28 cellular contexts compared by ENCODE assay signal in genomic region chr7:746074-747061, GRCh38. TPM values are rescaled to one million over a fixed set of nuclear protein-coding genes. Genes with fewer than 3 reads are reported as not detected.
DNase-seq lines count a peak whose midpoint lies in the region; ATAC-seq, FAIRE-seq and TF ChIP-seq lines count a peak whose summit lies in the region.
"Had no signal": no experiment of that assay in that cellular context is flagged by ENCODE, and none has a peak within 500 bp of the region (broad histone marks: within the 10 kb centered on the region; RNA-seq: fewer than 3 reads in every experiment).

No MANE protein-coding gene starts in this region.

- peaks cover 4% of the 10 kb centered on the region for H3K79me2 ChIP-seq in HepG2 (ENCODE audit: insufficient read depth, low read length)

- TF ChIP-seq CTCF in WTC11 (IDR thresholded peaks at IDR 0.05) (no peak), HepG2 (CRISPR knock-in tag; IDR thresholded peaks at IDR 0.05) (no peak), sigmoid colon (IDR thresholded peaks at IDR 0.05) (no peak)

- no peak for DNase-seq in WTC11 (ENCODE audit: low spot score)
- DNase-seq in Right ventricle myocardium inferior (ENCODE audit: missing footprints) = peak; percentile 68
- no peak for DNase-seq in HepG2 (ENCODE audit: low spot score)
- peak; percentile 48 for DNase-seq in sigmoid colon
- DNase-seq in NCI-H187 (lab: John Stamatoyannopoulos, UW) = no peak
- no peak for DNase-seq in T-helper 2 cell treated with Interferon-gamma antibody and Interleukin-4, amounts not matched to agents 5 μg/mL and 100 μg/mL, for 36 hours (ENCODE audit: low spot score)
- DNase-seq in naive thymus-derived CD4-positive, alpha-beta T cell = no peak
- DNase-seq: activated CD4-positive, alpha-beta memory T cell treated with anti-CD3 and anti-CD28 coated beads for 36 hours; activated CD4-positive, CD25-positive, alpha-beta regulatory T cell treated with anti-CD3 and anti-CD28 coated beads, Interleukin-2, amount 50 U/mL, for 72 hours; activated CD8-positive, alpha-beta memory T cell treated with anti-CD3 and anti-CD28 coated beads, Interleukin-2, amount 50 U/mL, for 4 hours; activated naive CD4-positive, alpha-beta T cell treated with anti-CD3 and anti-CD28 coated beads, Interleukin-2, amount 10 ng/mL, durations not matched to agents 7 days and 5 days; amygdala; DMS153; effector CD8-positive, alpha-beta T cell; Kasumi-1; naive B cell; NCI-H1436; NCI-H345; NCI-H748 treated with DMSO at 0.1 percent for 48 hours; stimulated activated naive CD4-positive, alpha-beta T cell had no signal

- ATAC-seq in WTC11 = no peak
- no peak for ATAC-seq in Right ventricle myocardium inferior
- ATAC-seq in HepG2 = no peak
- ATAC-seq in naive thymus-derived CD4-positive, alpha-beta T cell = no peak

- H3K9ac ChIP-seq in HepG2 (ENCODE audit: insufficient read depth, low read depth, low read length) = no peak overlapping the region
- H3K9ac ChIP-seq: BLaER1 had no signal

- H3K4me1 ChIP-seq in HepG2 (ENCODE audit: insufficient read depth, low read length) = no peaks in the 10 kb centered on the region
- H3K4me1 ChIP-seq in sigmoid colon = no peaks in the 10 kb centered on the region
- no peaks in the 10 kb centered on the region for H3K4me1 ChIP-seq in naive thymus-derived CD4-positive, alpha-beta T cell (ENCODE audit: control insufficient read depth in 2 of 2, insufficient read depth in 2 of 2, low read length in 2 of 2)
- H3K4me1 ChIP-seq: breast epithelium, HAP-1 had no signal

- no peaks in the 10 kb centered on the region for H3K27me3 ChIP-seq in HepG2 (ENCODE audit: control insufficient read depth in 1 of 2, insufficient read depth in 2 of 2, low read length in 2 of 2)
- no peaks in the 10 kb centered on the region for H3K27me3 ChIP-seq in sigmoid colon
- no peaks in the 10 kb centered on the region for H3K27me3 ChIP-seq in naive thymus-derived CD4-positive, alpha-beta T cell (ENCODE audit: control insufficient read depth in 2 of 2, insufficient read depth in 2 of 2, low read length in 2 of 2)
- H3K27me3 ChIP-seq: BLaER1, breast epithelium had no signal

- no peak overlapping the region for H3K4me2 ChIP-seq in HepG2 (ENCODE audit: low read depth, low read length)
- H3K4me2 ChIP-seq: BLaER1 had no signal

- TF ChIP-seq EP300 in HepG2 (IDR thresholded peaks at IDR 0.05; ENCODE audit: low read depth in 2 of 2, low read length in 2 of 2) = no peak
- no peak for TF ChIP-seq EP300 in HepG2 (CRISPR knock-in tag; IDR thresholded peaks at IDR 0.05; ENCODE audit: borderline replicate concordance)
- TF ChIP-seq EP300 in sigmoid colon (IDR thresholded peaks at IDR 0.05) = no peak

- H3K27ac ChIP-seq in HepG2 (ENCODE audit: extremely low read length, insufficient read depth, low read length) (no peak overlapping the region), sigmoid colon (no peak overlapping the region)
- no peak overlapping the region for H3K27ac ChIP-seq in naive thymus-derived CD4-positive, alpha-beta T cell (ENCODE audit: low read depth, low read length)
- H3K27ac ChIP-seq: BLaER1, breast epithelium, coronary artery, epithelial cell of prostate had no signal

- no TSS peak for BruUV-seq in HepG2 (replicated peaks; lab: Mats Ljungman, UMichigan)

- H3K36me3 Mint-ChIP-seq in WTC11 = peaks cover 33% of the 10 kb centered on the region
- H3K36me3 Mint-ChIP-seq in T-helper 2 cell treated with Interferon-gamma antibody and Interleukin-4, amounts not matched to agents 5 μg/mL and 100 μg/mL, for 36 hours (ENCODE audit: low read depth) = peaks cover 24% of the 10 kb centered on the region
- peaks cover 0 to 34% (median 12%) of the 10 kb centered on the region in 5 donors for H3K36me3 Mint-ChIP-seq in naive thymus-derived CD4-positive, alpha-beta T cell

- H3K9me3 ChIP-seq in HepG2 (ENCODE audit: low read length) (no peaks in the 10 kb centered on the region), sigmoid colon (no peaks in the 10 kb centered on the region)
- H3K9me3 ChIP-seq in naive thymus-derived CD4-positive, alpha-beta T cell (ENCODE audit: control insufficient read depth in 2 of 3, low read length in 3 of 3) = no peaks in the 10 kb centered on the region
- H3K9me3 ChIP-seq: BLaER1, breast epithelium, HAP-1 had no signal

- H3K4me3 ChIP-seq in HepG2 (replicated peaks in 1 of 3; ENCODE audit: insufficient read depth in 1 of 3, low read depth in 2 of 3, low read length in 3 of 3) (no peak overlapping the region), sigmoid colon (no peak overlapping the region)
- H3K4me3 ChIP-seq in naive thymus-derived CD4-positive, alpha-beta T cell (ENCODE audit: low read length) = no peak overlapping the region
- H3K4me3 ChIP-seq: BLaER1, breast epithelium, coronary artery, HAP-1 had no signal

- CTCF ChIA-PET in WTC11 (lab: Charles Lee) (no interaction called here), HepG2 (lab: Yijun Ruan, JAX; ENCODE audit: low intra/inter-chr PET ratio, low total read pairs) (no interaction called here)
- CTCF ChIA-PET in naive thymus-derived CD4-positive, alpha-beta T cell (lab: Charles Lee) = no interaction called here

- TF ChIP-seq POLR2A in HepG2 (IDR thresholded peaks at IDR 0.05; ENCODE audit: insufficient read depth in 1 of 2, low read depth in 2 of 2, low read length in 2 of 2) (no peak), sigmoid colon (IDR thresholded peaks at IDR 0.05) (no peak)

- POLR2A ChIA-PET in WTC11 (lab: Charles Lee) (no interaction called here), HepG2 (lab: Yijun Ruan, JAX) (no interaction called here)
- POLR2A ChIA-PET in naive thymus-derived CD4-positive, alpha-beta T cell (lab: Charles Lee) = no interaction called here

- no peak for TF ChIP-seq RAD21 in HepG2 (CRISPR knock-in tag; IDR thresholded peaks at IDR 0.05)

- no peak overlapping the region for H3K4me3 Mint-ChIP-seq in WTC11
- no peak overlapping the region for H3K4me3 Mint-ChIP-seq in T-helper 2 cell treated with Interferon-gamma antibody and Interleukin-4, amounts not matched to agents 5 μg/mL and 100 μg/mL, for 36 hours
- no peak overlapping the region for H3K4me3 Mint-ChIP-seq in naive thymus-derived CD4-positive, alpha-beta T cell
- H3K4me3 Mint-ChIP-seq: activated CD4-positive, alpha-beta memory T cell treated with anti-CD3 and anti-CD28 coated beads for 36 hours; activated naive CD4-positive, alpha-beta T cell treated with anti-CD3 and anti-CD28 coated beads, Interleukin-2, amount 10 ng/mL, durations not matched to agents 7 days and 5 days; activated T-helper 1 cell treated with anti-CD3 and anti-CD28 coated beads, Interleukin-12 subunit alpha, Interleukin-12 subunit beta, Interleukin-2, Interleukin-4 antibody, amounts not matched to agents 30 ng/mL and 10 ng/mL and 1 ng/mL, durations not matched to agents 14 hours and 24 hours and 36 hours; naive B cell; type B pancreatic cell had no signal

- H3K27me3 Mint-ChIP-seq in WTC11 (ENCODE audit: low read depth) = no peaks in the 10 kb centered on the region
- H3K27me3 Mint-ChIP-seq in T-helper 2 cell treated with Interferon-gamma antibody and Interleukin-4, amounts not matched to agents 5 μg/mL and 100 μg/mL, for 36 hours (ENCODE audit: low read depth) = no peaks in the 10 kb centered on the region
- no peaks in the 10 kb centered on the region for H3K27me3 Mint-ChIP-seq in naive thymus-derived CD4-positive, alpha-beta T cell
- H3K27me3 Mint-ChIP-seq: activated CD4-positive, alpha-beta memory T cell treated with anti-CD3 and anti-CD28 coated beads for 36 hours; activated naive CD4-positive, alpha-beta T cell treated with anti-CD3 and anti-CD28 coated beads, Interleukin-2, amount 10 ng/mL, durations not matched to agents 7 days and 5 days; naive B cell; type B pancreatic cell had no signal

- no peak overlapping the region for H2AFZ ChIP-seq in HepG2 (ENCODE audit: low read length)

- H4K20me1 ChIP-seq in HepG2 (ENCODE audit: insufficient read depth, low read length) = 0 out of 2 replicates have a peak, but pooled peaks cover 3% of the 10 kb centered on the region

- H3K27ac Mint-ChIP-seq in WTC11 = peak overlapping the region; percentile 66; the same call in 1 of the 2 replicates
- H3K27ac Mint-ChIP-seq in T-helper 2 cell treated with Interferon-gamma antibody and Interleukin-4, amounts not matched to agents 5 μg/mL and 100 μg/mL, for 36 hours = no peak overlapping the region
- peak overlapping the region in 1 of 9 donors; percentile 38 for H3K27ac Mint-ChIP-seq in naive thymus-derived CD4-positive, alpha-beta T cell
- H3K27ac Mint-ChIP-seq: activated CD4-positive, alpha-beta memory T cell treated with anti-CD3 and anti-CD28 coated beads for 36 hours; activated naive CD4-positive, alpha-beta T cell treated with anti-CD3 and anti-CD28 coated beads, Interleukin-2, amount 10 ng/mL, durations not matched to agents 7 days and 5 days; activated T-helper 1 cell treated with anti-CD3 and anti-CD28 coated beads, Interleukin-12 subunit alpha, Interleukin-12 subunit beta, Interleukin-2, Interleukin-4 antibody, amounts not matched to agents 30 ng/mL and 10 ng/mL and 1 ng/mL, durations not matched to agents 14 hours and 24 hours and 36 hours; type B pancreatic cell had no signal

- peaks cover 3% of the 10 kb centered on the region; the same call in 1 of the 2 replicates for H3K9me3 Mint-ChIP-seq in WTC11
- peaks cover 6% of the 10 kb centered on the region for H3K9me3 Mint-ChIP-seq in T-helper 2 cell treated with Interferon-gamma antibody and Interleukin-4, amounts not matched to agents 5 μg/mL and 100 μg/mL, for 36 hours
- H3K9me3 Mint-ChIP-seq in naive thymus-derived CD4-positive, alpha-beta T cell = peaks cover 0 to 3% (median 0%) of the 10 kb centered on the region in 11 donors
- H3K9me3 Mint-ChIP-seq: activated CD4-positive, alpha-beta memory T cell treated with anti-CD3 and anti-CD28 coated beads for 36 hours; activated T-helper 1 cell treated with anti-CD3 and anti-CD28 coated beads, Interleukin-12 subunit alpha, Interleukin-12 subunit beta, Interleukin-2, Interleukin-4 antibody, amounts not matched to agents 30 ng/mL and 10 ng/mL and 1 ng/mL, durations not matched to agents 14 hours and 24 hours and 36 hours; type B pancreatic cell had no signal

- peaks cover 12 to 42% of the 10 kb centered on the region in 2 experiments; a peak in 4 of 5 replicates for H3K36me3 ChIP-seq in HepG2 (replicated peaks in 1 of 2; ENCODE audit: control insufficient read depth in 1 of 2, insufficient read depth in 2 of 2, low read length in 2 of 2)
- peaks cover 0 to 41% (median 3%) of the 10 kb centered on the region in 4 donors for H3K36me3 ChIP-seq in sigmoid colon
- peaks cover 0 to 23% (median 0%) of the 10 kb centered on the region in 3 experiments for H3K36me3 ChIP-seq in naive thymus-derived CD4-positive, alpha-beta T cell (ENCODE audit: control insufficient read depth in 2 of 3, insufficient read depth in 3 of 3, low read length in 3 of 3)
- H3K36me3 ChIP-seq: breast epithelium had no signal

- intact Hi-C loops in Right ventricle myocardium inferior (cut with DNase I) = no loop called here
- intact Hi-C loops in HepG2 (cut with micrococcal nuclease; ENCODE audit: unreplicated experiment) = no loop called here
- intact Hi-C loops in sigmoid colon (cut with DNase I) = no loop called here
- intact Hi-C loops in naive thymus-derived CD4-positive, alpha-beta T cell (cut with micrococcal nuclease) = no loop called here

- FAIRE-seq in HepG2 (lab: Jason Lieb, UNC) = no peak
- FAIRE-seq: TTC549 had no signal

- in situ Hi-C loops in HepG2 (cut with HindIII; ENCODE audit: extremely low pct_ligation_motif_present, low pct_unique_long_range_greater_than_20kb) = no loop called here

- no peaks in the 10 kb centered on the region for H3K4me1 Mint-ChIP-seq in WTC11
- no peaks in the 10 kb centered on the region for H3K4me1 Mint-ChIP-seq in T-helper 2 cell treated with Interferon-gamma antibody and Interleukin-4, amounts not matched to agents 5 μg/mL and 100 μg/mL, for 36 hours (ENCODE audit: low read depth)
- peaks cover 0 to 2% (median 0%) of the 10 kb centered on the region in 7 donors for H3K4me1 Mint-ChIP-seq in naive thymus-derived CD4-positive, alpha-beta T cell
- H3K4me1 Mint-ChIP-seq: activated naive CD4-positive, alpha-beta T cell treated with anti-CD3 and anti-CD28 coated beads, Interleukin-2, amount 10 ng/mL, durations not matched to agents 7 days and 5 days had no signal

- 97% methylated on average over 41 of the region's 41 CpGs for WGBS in HepG2 (ENCODE audit: low lambda C conversion rate)
- 96% methylated on average over 41 of the region's 41 CpGs for WGBS in sigmoid colon, 2 donors

RNA-seq across cellular contexts. Expression of gene PRKAR1B, which starts 19.3 kb away (rescaled TPM):
- 40.8 to 44.1 TPM (median 43.6 TPM) in 3 replicates for total RNA-seq in WTC11 (2021)
- 16.7 TPM for total RNA-seq in Right ventricle myocardium inferior
- 28.2 and 29.2 TPM in 2 replicates for total RNA-seq in HepG2 (2016; rRNA removed; fragmentation: Illumina TruSeq; extraction: Trizol)
- 36.8 and 38.5 TPM in 2 replicates for total RNA-seq in HepG2 (2016; cell fraction: cytosol; rRNA removed; fragmentation: Illumina TruSeq; extraction: Trizol; ENCODE audit: low read depth)
- 22.1 and 28.2 TPM in 2 replicates for total RNA-seq in HepG2 (2016; cell fraction: insoluble cytoplasmic fraction; rRNA removed; fragmentation: Illumina TruSeq; extraction: Trizol)
- 16.2 and 18.2 TPM in 2 replicates for total RNA-seq in HepG2 (2016; cell fraction: membrane; rRNA removed; fragmentation: Illumina TruSeq; extraction: Trizol)
- 14.2 and 14.5 TPM in 2 replicates for total RNA-seq in HepG2 (2016; cell fraction: nucleus; rRNA removed; fragmentation: Illumina TruSeq; extraction: Trizol)
- 7.9 and 9.0 TPM in 2 replicates for polyA plus RNA-seq in HepG2 (2011; rRNA removed)
- 8.2 and 10.4 TPM in 2 replicates for polyA plus RNA-seq in HepG2 (2011; cell fraction: cytosol; rRNA removed)
- 11.2 and 11.4 TPM in 2 replicates for polyA plus RNA-seq in HepG2 (2011; cell fraction: nucleus; rRNA removed)
- polyA plus RNA-seq in HepG2 (2012) = 17.4 and 18.1 TPM in 2 replicates
- polyA plus RNA-seq in HepG2 (2016; cell fraction: cytosol; fragmentation: Illumina TruSeq; extraction: Trizol; ENCODE audit: low read depth) = 6.9 and 8.4 TPM in 2 replicates
- polyA plus RNA-seq in HepG2 (2016; cell fraction: insoluble cytoplasmic fraction; fragmentation: Illumina TruSeq; extraction: Trizol; ENCODE audit: low read depth) = 26.6 and 31.8 TPM in 2 replicates
- polyA plus RNA-seq in HepG2 (2016; cell fraction: membrane; fragmentation: Illumina TruSeq; extraction: Trizol; ENCODE audit: low read depth) = 9.5 and 9.9 TPM in 2 replicates
- 32.1 and 33.3 TPM in 2 replicates for polyA plus RNA-seq in HepG2 (2016; cell fraction: nucleus; fragmentation: Illumina TruSeq; extraction: Trizol; ENCODE audit: insufficient read depth, low read depth)
- polyA minus RNA-seq in HepG2 (2011; rRNA and poly(A)+ RNA removed; ENCODE audit: low replicate concordance) = 18.3 and 37.7 TPM in 2 replicates
- polyA minus RNA-seq in HepG2 (2011; cell fraction: cytosol; rRNA and poly(A)+ RNA removed) = 9.6 and 10.1 TPM in 2 replicates
- polyA minus RNA-seq in HepG2 (2011; cell fraction: nucleus; rRNA and poly(A)+ RNA removed) = 8.6 and 12.4 TPM in 2 replicates
- 10 to 100 TPM in 3 of 4 donors, 1 to 10 TPM in 1; 9.7 to 26.6 (median 10.9) TPM for total RNA-seq in sigmoid colon
- 10 to 100 TPM in 2 of 3 donors, 1 to 10 TPM in 1; 9.5 to 20.4 (median 12.6) TPM for polyA plus RNA-seq in sigmoid colon
- 10 to 100 TPM; 18.1 to 51.4 (median 33.1) TPM for total RNA-seq in naive thymus-derived CD4-positive, alpha-beta T cell
- 10 to 100 TPM; 16.1 to 21.2 TPM for polyA plus RNA-seq in naive thymus-derived CD4-positive, alpha-beta T cell

RNA-seq across cellular contexts. Expression of gene DNAAF5, which starts 19.9 kb away (rescaled TPM):
- 55.5 to 62.2 TPM (median 56.0 TPM) in 3 replicates for total RNA-seq in WTC11 (2021)
- 17.7 TPM for total RNA-seq in Right ventricle myocardium inferior
- 21.5 and 24.2 TPM in 2 replicates for total RNA-seq in HepG2 (2016; rRNA removed; fragmentation: Illumina TruSeq; extraction: Trizol)
- 9.3 and 11.4 TPM in 2 replicates for total RNA-seq in HepG2 (2016; cell fraction: cytosol; rRNA removed; fragmentation: Illumina TruSeq; extraction: Trizol; ENCODE audit: low read depth)
- 21.5 and 22.4 TPM in 2 replicates for total RNA-seq in HepG2 (2016; cell fraction: insoluble cytoplasmic fraction; rRNA removed; fragmentation: Illumina TruSeq; extraction: Trizol)
- total RNA-seq in HepG2 (2016; cell fraction: membrane; rRNA removed; fragmentation: Illumina TruSeq; extraction: Trizol) = 10.7 and 11.7 TPM in 2 replicates
- 14.3 and 17.6 TPM in 2 replicates for total RNA-seq in HepG2 (2016; cell fraction: nucleus; rRNA removed; fragmentation: Illumina TruSeq; extraction: Trizol)
- polyA plus RNA-seq in HepG2 (2011; rRNA removed) = 11.8 and 11.9 TPM in 2 replicates
- polyA plus RNA-seq in HepG2 (2011; cell fraction: cytosol; rRNA removed) = 9.1 and 16.3 TPM in 2 replicates
- 28.7 and 38.5 TPM in 2 replicates for polyA plus RNA-seq in HepG2 (2011; cell fraction: nucleus; rRNA removed)
- polyA plus RNA-seq in HepG2 (2012) = 12.3 and 13.8 TPM in 2 replicates
- polyA plus RNA-seq in HepG2 (2016; cell fraction: cytosol; fragmentation: Illumina TruSeq; extraction: Trizol; ENCODE audit: low read depth) = 2.6 and 3.4 TPM in 2 replicates
- 29.1 and 34.4 TPM in 2 replicates for polyA plus RNA-seq in HepG2 (2016; cell fraction: insoluble cytoplasmic fraction; fragmentation: Illumina TruSeq; extraction: Trizol; ENCODE audit: low read depth)
- polyA plus RNA-seq in HepG2 (2016; cell fraction: membrane; fragmentation: Illumina TruSeq; extraction: Trizol; ENCODE audit: low read depth) = 7.7 and 8.4 TPM in 2 replicates
- polyA plus RNA-seq in HepG2 (2016; cell fraction: nucleus; fragmentation: Illumina TruSeq; extraction: Trizol; ENCODE audit: insufficient read depth, low read depth) = 31.1 and 34.8 TPM in 2 replicates
- polyA minus RNA-seq in HepG2 (2011; rRNA and poly(A)+ RNA removed; ENCODE audit: low replicate concordance) = 34.6 and 56.2 TPM in 2 replicates
- polyA minus RNA-seq in HepG2 (2011; cell fraction: cytosol; rRNA and poly(A)+ RNA removed) = 16.3 and 29.9 TPM in 2 replicates
- 11.7 and 12.9 TPM in 2 replicates for polyA minus RNA-seq in HepG2 (2011; cell fraction: nucleus; rRNA and poly(A)+ RNA removed)
- total RNA-seq in sigmoid colon = 10 to 100 TPM; 13.2 to 25.4 (median 16.0) TPM
- polyA plus RNA-seq in sigmoid colon = 10 to 100 TPM in 1 of 3 donors, 1 to 10 TPM in 2; 7.8 to 23.4 (median 9.7) TPM
- total RNA-seq in naive thymus-derived CD4-positive, alpha-beta T cell = 10 to 100 TPM; 12.5 to 25.7 (median 14.6) TPM
- polyA plus RNA-seq in naive thymus-derived CD4-positive, alpha-beta T cell = 1 to 10 TPM; 4.0 to 5.8 TPM

Comparison
In these comparisons a context has a peak if more than half of its experiments do, and no peak if none do; other contexts are left out.
1. DNase-seq: peak in Right ventricle myocardium inferior (single experiment) and sigmoid colon (single experiment); none in WTC11 (single experiment), HepG2 (single experiment), NCI-H187 (0 of 2), T-helper 2 cell treated with Interferon-gamma antibody and Interleukin-4, amounts not matched to agents 5 μg/mL and 100 μg/mL, for 36 hours (single experiment) and naive thymus-derived CD4-positive, alpha-beta T cell (0 of 9).